ENCODE assay signal across 9 cellular contexts in the genomic region with DNA sequence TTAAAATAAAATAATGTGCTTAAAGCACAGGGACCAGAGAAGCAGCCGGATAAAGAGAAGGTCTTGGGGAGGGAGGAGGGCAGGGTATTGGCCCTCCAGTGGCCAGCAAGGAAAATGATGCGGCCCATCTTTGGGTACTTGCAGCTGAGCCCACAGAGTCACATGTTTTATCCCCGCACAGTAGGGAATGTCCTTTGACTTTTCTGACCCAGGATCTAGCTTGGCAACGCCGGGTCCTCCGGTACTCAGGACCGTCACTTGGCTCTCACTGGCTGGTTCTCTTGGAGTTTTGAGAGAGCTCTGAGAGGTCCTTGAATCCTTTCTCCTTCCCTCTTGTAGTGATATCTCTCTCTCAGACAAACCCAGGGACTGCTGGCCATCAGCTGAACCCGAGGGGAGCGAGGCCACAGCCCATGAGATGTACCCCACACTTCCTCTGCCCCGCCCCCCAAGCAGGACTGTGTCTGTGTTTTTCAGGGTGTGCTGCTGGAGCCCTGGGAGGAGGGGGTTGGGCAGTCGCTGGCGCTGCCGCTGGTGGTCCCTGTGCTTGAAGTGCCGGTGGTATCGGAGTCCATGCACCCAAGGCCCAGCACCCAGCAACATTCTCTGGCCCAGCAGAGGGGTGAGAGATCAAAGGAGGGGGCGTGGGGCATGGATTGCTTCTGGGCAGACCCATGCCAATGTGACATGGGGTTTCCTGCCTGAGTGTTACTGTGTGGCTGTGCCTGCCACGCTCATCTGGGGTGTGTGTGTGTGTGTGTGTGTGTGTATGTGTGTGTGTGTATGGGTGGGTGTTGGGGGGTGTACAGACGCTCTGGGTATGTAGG. TPM values are rescaled to one million over a fixed set of nuclear protein-coding genes. Genes with fewer than 3 reads are reported as not detected.
A peak's percentile ranks its signal among the peaks of the same experiment; 100 is the strongest.
DNase-seq lines count a peak whose midpoint lies in the region; ATAC-seq and TF ChIP-seq lines count a peak whose summit lies in the region.
"Had no signal": no experiment of that assay in that cellular context is flagged by ENCODE, and none has a peak within 500 bp of the region (broad histone marks: within the 10 kb centered on the region; RNA-seq: fewer than 3 reads in every experiment).

No MANE protein-coding gene starts in this region.

- H3F3A ChIP-seq in PC-9 (ENCODE audit: insufficient read depth, low read depth) (peaks cover 17% of the 10 kb centered on the region), MM.1S (ENCODE audit: insufficient read depth, low read length) (no peaks in the 10 kb centered on the region)

- H2AFZ ChIP-seq in PC-9 (no peak overlapping the region), MM.1S (ENCODE audit: low read length) (no peak overlapping the region)

- peak overlapping the region; percentile 75; the same call in 1 of the 2 replicates for H3K4me2 ChIP-seq in PC-9
- H3K4me2 ChIP-seq in MM.1S (ENCODE audit: low read depth, low read length), result no peak overlapping the region

- peaks cover 18% of the 10 kb centered on the region for H3K4me1 ChIP-seq in BE2C
- H3K4me1 ChIP-seq in PC-9 (replicated peaks; ENCODE audit: insufficient read depth), result peaks cover 35% of the 10 kb centered on the region
- peaks cover 19 to 78% (median 31%) of the 10 kb centered on the region in 3 donors for H3K4me1 ChIP-seq in esophagus squamous epithelium
- 0 out of 2 replicates have a peak, but pooled peaks cover 1% of the 10 kb centered on the region for H3K4me1 ChIP-seq in MM.1S (ENCODE audit: low read length)

- H3K9me3 ChIP-seq in BE2C (no peaks in the 10 kb centered on the region), PC-9 (ENCODE audit: insufficient read depth, low read depth) (no peaks in the 10 kb centered on the region), esophagus squamous epithelium (no peaks in the 10 kb centered on the region), MM.1S (replicated peaks; ENCODE audit: insufficient read depth, low read length) (no peaks in the 10 kb centered on the region)

- H3K36me3 Mint-ChIP-seq in nephron progenitor cell (ENCODE audit: low read depth), result no peaks in the 10 kb centered on the region

- TF ChIP-seq CTCF in BE2C (IDR thresholded peaks at IDR 0.05; ENCODE audit: low read depth, low read length), result peak; percentile 57
- no peak for TF ChIP-seq CTCF in PC-9 (conservative IDR thresholded peaks at IDR 0.05)
- peak in 2 of 6 experiments; percentile 10 to 28 for TF ChIP-seq CTCF in esophagus squamous epithelium (IDR thresholded peaks at IDR 0.05)
- TF ChIP-seq CTCF in nephron progenitor cell (IDR thresholded peaks at IDR 0.05), result peak; percentile 24
- TF ChIP-seq CTCF in MM.1S (IDR thresholded peaks at IDR 0.05; ENCODE audit: low read length), result no peak

- H3K36me3 ChIP-seq in BE2C, result no peaks in the 10 kb centered on the region
- no peaks in the 10 kb centered on the region for H3K36me3 ChIP-seq in PC-9 (ENCODE audit: low read depth)
- H3K36me3 ChIP-seq in esophagus squamous epithelium, result no peaks in the 10 kb centered on the region
- no peaks in the 10 kb centered on the region for H3K36me3 ChIP-seq in MM.1S (replicated peaks; ENCODE audit: insufficient read depth, low read length)

- H3K4me1 Mint-ChIP-seq in nephron progenitor cell, result peaks cover 59% of the 10 kb centered on the region

- H4K20me1 ChIP-seq in PC-9 (ENCODE audit: insufficient read depth), result no peaks in the 10 kb centered on the region
- H4K20me1 ChIP-seq in MM.1S (ENCODE audit: insufficient read depth, low read length), result no peaks in the 10 kb centered on the region

- H3K9me2 ChIP-seq in PC-9 (ENCODE audit: insufficient read depth), result no peaks in the 10 kb centered on the region
- no peaks in the 10 kb centered on the region for H3K9me2 ChIP-seq in MM.1S (replicated peaks; ENCODE audit: insufficient read depth, low read length)

- TF ChIP-seq POLR2A in esophagus squamous epithelium (IDR thresholded peaks at IDR 0.05), result no peak

- POLR2A ChIA-PET in PC-9 (lab: Charles Lee; ENCODE audit: unreplicated experiment), result interaction anchor here (0.6 kb wide), 1 partner anchor 16 kb away, joined by 5 read pairs; no protein-coding TSS in a partner anchor

- peaks cover 7% of the 10 kb centered on the region for H3K27me3 Mint-ChIP-seq in nephron progenitor cell (ENCODE audit: low read depth, poor library complexity)

- H3K4me3 ChIP-seq in BE2C (ENCODE audit: low read depth, low read length) (peak overlapping the region; percentile 81), PC-9 (no peak overlapping the region), esophagus squamous epithelium (peak overlapping the region in 3 of 4 donors; percentile 31 to 59 (median 38)), MM.1S (ENCODE audit: low read length) (no peak overlapping the region)

- H3K27ac Mint-ChIP-seq in nephron progenitor cell, result peak overlapping the region; percentile 58
- H3K27ac Mint-ChIP-seq: activated B cell treated with CpG ODN at 0.5 μM for 24 hours had no signal

- H3K27me3 ChIP-seq in BE2C, result no peaks in the 10 kb centered on the region
- no peaks in the 10 kb centered on the region for H3K27me3 ChIP-seq in PC-9 (ENCODE audit: insufficient read depth, low read depth)
- H3K27me3 ChIP-seq in esophagus squamous epithelium, result no peaks in the 10 kb centered on the region
- H3K27me3 ChIP-seq in MM.1S (replicated peaks; ENCODE audit: insufficient read depth, low read length), result no peaks in the 10 kb centered on the region

- BruUV-seq in PC-9 (replicated peaks; lab: Mats Ljungman, UMichigan), result no TSS peak

- H3K79me2 ChIP-seq in PC-9 (ENCODE audit: low read depth) (no peaks in the 10 kb centered on the region), MM.1S (ENCODE audit: low read length) (no peaks in the 10 kb centered on the region)

- peak; percentile 59 for DNase-seq in BE2C
- DNase-seq in PC-9, result no peak
- no peak for DNase-seq in esophagus squamous epithelium (lab: John Stamatoyannopoulos, UW)
- DNase-seq in nephron progenitor cell, result peak; percentile 41
- DNase-seq in NCI-H2107 (lab: John Stamatoyannopoulos, UW), result no peak
- DNase-seq in MM.1S, result no peak
- no peak for DNase-seq in T1000 (lab: John Stamatoyannopoulos, UW)
- DNase-seq: activated B cell treated with CpG ODN at 0.5 μM for 24 hours had no signal

- CTCF ChIA-PET in PC-9 (lab: Charles Lee), result no interaction called here

- H3K27ac ChIP-seq in PC-9 (peak overlapping the region; percentile 62; the same call in 1 of the 2 replicates), esophagus squamous epithelium (peak overlapping the region; percentile 68 to 89 (median 84)), MM.1S (ENCODE audit: low read length) (no peak overlapping the region)

- WGBS in esophagus squamous epithelium, 2 donors, result 27 to 31% methylated on average over 7 to 10 of the region's 18 CpGs

- H3K4me3 Mint-ChIP-seq in nephron progenitor cell, result peak overlapping the region; percentile 80
- H3K4me3 Mint-ChIP-seq: activated B cell treated with CpG ODN at 0.5 μM for 24 hours had no signal

- no peak for ATAC-seq in GM21825 (IDR thresholded peaks at IDR 0.05; ENCODE audit: unreplicated experiment)

- no peak overlapping the region for H3K9ac ChIP-seq in MM.1S (ENCODE audit: low read length)

- no peaks in the 10 kb centered on the region for H3K9me3 Mint-ChIP-seq in nephron progenitor cell
- H3K9me3 Mint-ChIP-seq: activated B cell treated with CpG ODN at 0.5 μM for 24 hours had no signal

- intact Hi-C loops in PC-9 (cut with micrococcal nuclease; ENCODE audit: unreplicated experiment) (no loop called here), esophagus squamous epithelium (cut with DNase I) (no loop called here)

RNA-seq across cellular contexts. Expression of a gene that starts 35.5 kb away (rescaled TPM):
- 1,185 TPM for polyA plus RNA-seq in BE2C (2012; ENCODE audit: insufficient read depth, insufficient read length, low read depth)
- total RNA-seq in PC-9 (2021) (252 and 256 TPM in 2 replicates), esophagus squamous epithelium (100 to 1,000 TPM; 185 to 354 (median 279) TPM)

Comparison
In these comparisons a context has a peak if more than half of its experiments do, and no peak if none do; other contexts are left out.
1. DNase-seq: peak in BE2C (single experiment) and nephron progenitor cell (single experiment); none in PC-9 (0 of 2), esophagus squamous epithelium (single experiment), NCI-H2107 (single experiment), MM.1S (single experiment) and T1000 (single experiment).
2. H3K4me3 ChIP-seq: peak in BE2C (single experiment) and esophagus squamous epithelium (3 of 4); none in PC-9 (single experiment) and MM.1S (single experiment).
3. CTCF ChIP-seq: peak in BE2C (single experiment) and nephron progenitor cell (single experiment); none in PC-9 (single experiment) and MM.1S (single experiment).